Comparison of ENCODE assay signal across 11 cellular contexts in the genomic region with DNA sequence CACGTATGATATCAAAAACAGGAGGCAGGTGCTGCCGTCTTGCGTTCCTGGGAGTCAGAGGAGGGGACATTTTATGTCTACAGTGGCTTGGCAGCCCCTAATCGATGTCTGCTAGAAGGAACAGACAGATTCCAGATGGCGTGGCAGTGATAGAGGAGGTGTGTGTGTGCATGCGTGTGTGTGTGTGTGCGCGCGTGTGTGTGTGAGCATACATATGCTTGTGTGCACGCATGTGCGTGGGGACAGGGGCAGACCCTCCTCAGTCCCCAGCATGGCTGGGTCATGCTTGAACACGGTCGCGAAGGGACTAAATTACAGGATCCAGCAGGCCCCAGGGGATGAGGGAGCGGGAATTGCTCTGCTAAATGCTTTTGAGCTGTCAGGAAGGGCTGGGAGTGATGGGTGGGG. TPM values are rescaled to one million over a fixed set of nuclear protein-coding genes. Genes with fewer than 3 reads are reported as not detected.
DNase-seq lines count a peak whose midpoint lies in the region; ATAC-seq and TF ChIP-seq lines count a peak whose summit lies in the region.
"Had no signal": no experiment of that assay in that cellular context is flagged by ENCODE, and none has a peak within 500 bp of the region (broad histone marks: within the 10 kb centered on the region; RNA-seq: fewer than 3 reads in every experiment).

No MANE protein-coding gene starts in this region.

- H3K4me3 ChIP-seq in heart left ventricle: no peak overlapping the region
- H3K4me3 ChIP-seq: MG63, thoracic aorta had no signal

- no peak for TF ChIP-seq POLR2A in heart left ventricle (IDR thresholded peaks at IDR 0.05)

- H3K4me1 Mint-ChIP-seq in activated CD8-positive, alpha-beta T cell treated with anti-CD3 and anti-CD28 coated beads for 36 hours (ENCODE audit: low read depth): peaks cover 24% of the 10 kb centered on the region
- H3K4me1 Mint-ChIP-seq in Calu3 (ENCODE audit: low read depth, unreplicated experiment): no peaks in the 10 kb centered on the region

- intact Hi-C loops in heart left ventricle (cut with DNase I) (loop anchor here in 3 of 10 donors (5.0 kb wide), 3 partner anchors 40 to 105 kb away; no protein-coding TSS in a partner anchor), Right ventricle myocardium inferior (cut with DNase I) (no loop called here), Calu3 (cut with micrococcal nuclease; ENCODE audit: unreplicated experiment) (no loop called here)
- intact Hi-C loops in activated CD8-positive, alpha-beta T cell treated with anti-CD3 and anti-CD28 coated beads for 36 hours (cut with micrococcal nuclease): no loop called here

- H3K4me1 ChIP-seq in heart left ventricle: peaks cover 14 to 52% (median 48%) of the 10 kb centered on the region in 12 donors

- H3K27ac ChIP-seq in heart left ventricle (peak overlapping the region in 9 of 12 donors; percentile 19 to 67 (median 52)), layer of hippocampus (ENCODE audit: low read depth, low read length) (peak overlapping the region; percentile 62)
- H3K27ac ChIP-seq: thoracic aorta had no signal

- no TSS peak for BruUV-seq in Calu3 (replicated peaks; lab: Mats Ljungman, UMichigan)

- CTCF ChIA-PET in activated CD8-positive, alpha-beta T cell treated with anti-CD3 and anti-CD28 coated beads for 36 hours (lab: Charles Lee): interaction anchor here (0.8 to 1.3 kb wide), 3 partner anchors 70 to 126 kb away, joined by 3 to 6 read pairs (median 3); no protein-coding TSS in a partner anchor
- CTCF ChIA-PET in Calu3 (lab: Charles Lee): no interaction called here

- H3K27me3 Mint-ChIP-seq in activated CD8-positive, alpha-beta T cell treated with anti-CD3 and anti-CD28 coated beads for 36 hours: no peaks in the 10 kb centered on the region
- no peaks in the 10 kb centered on the region for H3K27me3 Mint-ChIP-seq in Calu3 (ENCODE audit: unreplicated experiment)

- TF ChIP-seq CTCF in heart left ventricle (IDR thresholded peaks at IDR 0.05) (no peak), Calu3 (IDR thresholded peaks at IDR 0.05; ENCODE audit: unreplicated experiment) (no peak)
- no peak for TF ChIP-seq CTCF in activated CD8-positive, alpha-beta T cell treated with anti-CD3 and anti-CD28 coated beads for 36 hours (IDR thresholded peaks at IDR 0.05)

- DNase-seq in heart left ventricle (no peak), Right ventricle myocardium inferior (ENCODE audit: missing footprints) (no peak), D341Med (ENCODE audit: low spot score) (no peak), hippocampal formation (lab: John Stamatoyannopoulos, UW) (no peak), Calu3 (no peak)
- no peak for DNase-seq in activated CD8-positive, alpha-beta T cell treated with anti-CD3 and anti-CD28 coated beads for 36 hours
- DNase-seq: left cardiac atrium, MG63 had no signal

- H3K27ac Mint-ChIP-seq in activated CD8-positive, alpha-beta T cell treated with anti-CD3 and anti-CD28 coated beads for 36 hours: peak overlapping the region; percentile 34
- no peak overlapping the region for H3K27ac Mint-ChIP-seq in Calu3 (ENCODE audit: unreplicated experiment)

- WGBS in heart left ventricle, 4 donors: 38 to 54% (median 48%) methylated on average over 15 of the region's 15 CpGs

- H3K4me3 Mint-ChIP-seq in activated CD8-positive, alpha-beta T cell treated with anti-CD3 and anti-CD28 coated beads for 36 hours: no peak overlapping the region
- no peak overlapping the region for H3K4me3 Mint-ChIP-seq in Calu3 (ENCODE audit: low read depth, unreplicated experiment)

- peaks cover 0 to 41% (median 32%) of the 10 kb centered on the region in 9 donors for H3K36me3 ChIP-seq in heart left ventricle
- H3K36me3 ChIP-seq: MG63 had no signal

- no peaks in the 10 kb centered on the region for H3K9me3 ChIP-seq in heart left ventricle
- H3K9me3 ChIP-seq: MG63, thoracic aorta had no signal

- POLR2A ChIA-PET in activated CD8-positive, alpha-beta T cell treated with anti-CD3 and anti-CD28 coated beads for 36 hours (lab: Charles Lee): interaction anchor here (1.2 kb wide), 1 partner anchor 51 kb away, joined by 3 read pairs; no protein-coding TSS in a partner anchor

- peaks cover 9% of the 10 kb centered on the region for H3K36me3 Mint-ChIP-seq in activated CD8-positive, alpha-beta T cell treated with anti-CD3 and anti-CD28 coated beads for 36 hours (ENCODE audit: low read depth)
- H3K36me3 Mint-ChIP-seq in Calu3 (ENCODE audit: insufficient read depth, unreplicated experiment): peaks cover 24% of the 10 kb centered on the region

- H3K9me3 Mint-ChIP-seq in activated CD8-positive, alpha-beta T cell treated with anti-CD3 and anti-CD28 coated beads for 36 hours: no peaks in the 10 kb centered on the region
- no peaks in the 10 kb centered on the region for H3K9me3 Mint-ChIP-seq in Calu3 (ENCODE audit: low read depth, unreplicated experiment)

- ATAC-seq in heart left ventricle: peak in 1 of 4 donors; percentile 24
- ATAC-seq in Right ventricle myocardium inferior: no peak
- no peak for ATAC-seq in activated CD8-positive, alpha-beta T cell treated with anti-CD3 and anti-CD28 coated beads for 36 hours
- no peak for ATAC-seq in HG03039 (IDR thresholded peaks at IDR 0.05; ENCODE audit: unreplicated experiment)

- H3K27me3 ChIP-seq in heart left ventricle (no peaks in the 10 kb centered on the region), layer of hippocampus (ENCODE audit: control insufficient read depth, insufficient read depth, low read length) (no peaks in the 10 kb centered on the region)
- H3K27me3 ChIP-seq: MG63 had no signal

RNA-seq across cellular contexts. Expression of a gene that starts 44.6 kb away (rescaled TPM):
- total RNA-seq in heart left ventricle: 10 to 100 TPM; 12.8 to 55.2 (median 17.8) TPM
- 10 to 100 TPM; 22.1 to 41.0 TPM for polyA plus RNA-seq in heart left ventricle
- total RNA-seq in Right ventricle myocardium inferior: 18.9 TPM
- total RNA-seq in activated CD8-positive, alpha-beta T cell treated with anti-CD3 and anti-CD28 coated beads for 36 hours: 100 to 1,000 TPM; 103 to 116 TPM
- 104 and 110 TPM in 2 replicates for total RNA-seq in Calu3 (2022)
